ENCODE assay signal across 21 cellular contexts in the genomic region with DNA sequence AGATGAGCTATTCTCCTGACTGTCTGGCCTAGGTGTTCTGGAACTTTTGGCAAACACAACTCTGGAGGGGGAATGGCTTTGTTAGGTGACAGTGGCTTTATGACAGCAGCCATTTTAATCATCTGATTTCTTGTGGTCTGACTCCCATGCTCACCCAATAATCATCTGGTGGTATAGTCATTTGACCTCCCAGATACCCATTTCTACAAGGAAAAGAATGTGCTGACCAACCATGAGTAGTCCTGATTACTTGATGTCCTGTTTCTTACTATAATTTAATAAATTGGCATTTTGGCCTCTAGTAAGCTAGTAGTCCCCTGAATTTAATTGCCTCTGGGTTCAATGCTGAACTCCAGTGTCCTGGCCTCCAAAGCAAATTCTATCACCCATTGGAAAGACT.
"Had no signal": no experiment of that assay in that cellular context is flagged by ENCODE, and none has a peak within 500 bp of the region (broad histone marks: within the 10 kb centered on the region; RNA-seq: fewer than 3 reads in every experiment).

No MANE protein-coding gene starts in this region.

- H3K4me1 ChIP-seq: left lung, prostate gland, vagina had no signal

- H3K4me3 Mint-ChIP-seq: activated CD4-positive, alpha-beta memory T cell treated with anti-CD3 and anti-CD28 coated beads for 36 hours; activated CD4-positive, alpha-beta T cell treated with anti-CD3 and anti-CD28 coated beads for 36 hours; activated CD8-positive, alpha-beta memory T cell treated with anti-CD3 and anti-CD28 coated beads, Interleukin-2, amount 10 ng/mL, durations not matched to agents 7 days and 5 days; activated naive CD8-positive, alpha-beta T cell; effector memory CD8-positive, alpha-beta T cell; stimulated activated naive CD8-positive, alpha-beta T cell treated with anti-CD3 and anti-CD28 coated beads, Interleukin-15, amount 100 ng/mL, for 72 hours; T-helper 17 cell; WTC11 had no signal

- DNase-seq: activated CD4-positive, alpha-beta memory T cell treated with anti-CD3 and anti-CD28 coated beads for 36 hours; activated CD4-positive, alpha-beta T cell treated with anti-CD3 and anti-CD28 coated beads for 36 hours; activated CD8-positive, alpha-beta memory T cell treated with anti-CD3 and anti-CD28 coated beads, Interleukin-2, amount 10 ng/mL, durations not matched to agents 7 days and 5 days; caudate nucleus; effector memory CD8-positive, alpha-beta T cell; head of caudate nucleus; kidney; left lung; midbrain; right cardiac atrium; stimulated activated CD4-positive, alpha-beta T cell treated with anti-CD3 and anti-CD28 coated beads, Interleukin-15, amount 100 ng/mL, for 24 hours; stimulated activated CD4-positive, alpha-beta T cell treated with anti-CD3 and anti-CD28 coated beads, Interleukin-2, amount 100 ng/mL, for 48 hours; stimulated activated naive CD8-positive, alpha-beta T cell treated with anti-CD3 and anti-CD28 coated beads, Interleukin-15, amount 100 ng/mL, for 72 hours; T-helper 17 cell; trophoblast cell had no signal

- H3K36me3 Mint-ChIP-seq: activated CD4-positive, alpha-beta memory T cell treated with anti-CD3 and anti-CD28 coated beads for 36 hours; activated CD8-positive, alpha-beta memory T cell treated with anti-CD3 and anti-CD28 coated beads, Interleukin-2, amount 10 ng/mL, durations not matched to agents 7 days and 5 days; activated naive CD8-positive, alpha-beta T cell; WTC11 had no signal

- H3K4me3 ChIP-seq: left lung, prostate gland, skin epidermis, vagina had no signal

- H3K27me3 Mint-ChIP-seq: activated CD4-positive, alpha-beta T cell treated with anti-CD3 and anti-CD28 coated beads for 36 hours; activated CD8-positive, alpha-beta memory T cell treated with anti-CD3 and anti-CD28 coated beads, Interleukin-2, amount 10 ng/mL, durations not matched to agents 7 days and 5 days; activated naive CD8-positive, alpha-beta T cell; stimulated activated naive CD8-positive, alpha-beta T cell treated with anti-CD3 and anti-CD28 coated beads, Interleukin-15, amount 100 ng/mL, for 72 hours; T-helper 17 cell had no signal

- H3K9me3 Mint-ChIP-seq: activated CD4-positive, alpha-beta memory T cell treated with anti-CD3 and anti-CD28 coated beads for 36 hours; stimulated activated naive CD8-positive, alpha-beta T cell treated with anti-CD3 and anti-CD28 coated beads, Interleukin-15, amount 100 ng/mL, for 72 hours had no signal

- H3K36me3 ChIP-seq: left lung, prostate gland, vagina had no signal

- FAIRE-seq: frontal cortex, kidney had no signal

- H3K27me3 ChIP-seq: left lung, vagina had no signal

- ATAC-seq: activated CD4-positive, alpha-beta T cell treated with anti-CD3 and anti-CD28 coated beads for 36 hours; activated CD8-positive, alpha-beta memory T cell treated with anti-CD3 and anti-CD28 coated beads, Interleukin-2, amount 10 ng/mL, durations not matched to agents 7 days and 5 days; effector memory CD8-positive, alpha-beta T cell; left lung; right cardiac atrium; stimulated activated naive CD8-positive, alpha-beta T cell treated with anti-CD3 and anti-CD28 coated beads, Interleukin-15, amount 100 ng/mL, for 72 hours; T-helper 17 cell; WTC11 had no signal

- H3K9me3 ChIP-seq: left lung, prostate gland, vagina had no signal

- H3K27ac Mint-ChIP-seq: activated CD4-positive, alpha-beta memory T cell treated with anti-CD3 and anti-CD28 coated beads for 36 hours; activated CD4-positive, alpha-beta T cell treated with anti-CD3 and anti-CD28 coated beads for 36 hours; activated CD8-positive, alpha-beta memory T cell treated with anti-CD3 and anti-CD28 coated beads, Interleukin-2, amount 10 ng/mL, durations not matched to agents 7 days and 5 days; activated naive CD8-positive, alpha-beta T cell; effector memory CD8-positive, alpha-beta T cell; stimulated activated naive CD8-positive, alpha-beta T cell treated with anti-CD3 and anti-CD28 coated beads, Interleukin-15, amount 100 ng/mL, for 72 hours; T-helper 17 cell; WTC11 had no signal

- H3K27ac ChIP-seq: left lung, prostate gland, skin epidermis, vagina had no signal

- H3K4me1 Mint-ChIP-seq: activated CD4-positive, alpha-beta T cell treated with anti-CD3 and anti-CD28 coated beads for 36 hours; activated CD8-positive, alpha-beta memory T cell treated with anti-CD3 and anti-CD28 coated beads, Interleukin-2, amount 10 ng/mL, durations not matched to agents 7 days and 5 days; stimulated activated naive CD8-positive, alpha-beta T cell treated with anti-CD3 and anti-CD28 coated beads, Interleukin-15, amount 100 ng/mL, for 72 hours; T-helper 17 cell; WTC11 had no signal
